In the genomic region with DNA sequence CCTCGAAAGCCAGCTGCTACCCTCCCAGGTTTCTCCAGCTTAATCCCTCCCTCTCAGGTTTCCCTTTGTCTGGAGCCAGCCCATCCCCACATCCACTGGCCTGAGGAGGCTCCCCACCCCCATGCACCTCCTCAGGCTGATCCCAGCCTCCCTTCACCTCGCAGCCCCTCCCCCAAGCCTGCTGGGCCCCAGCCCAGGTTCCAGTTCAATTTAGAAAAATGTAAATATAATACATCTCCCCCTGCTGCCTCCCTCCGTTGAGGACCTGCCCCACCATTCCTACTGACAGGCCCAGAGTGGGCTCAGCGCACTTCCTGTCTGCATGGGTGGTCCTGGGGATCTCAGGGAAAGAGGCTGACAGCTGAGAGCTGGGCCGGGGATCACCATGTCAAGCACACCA, we compare ENCODE assay signal across 24 cellular contexts.
DNase-seq lines count a peak whose midpoint lies in the region; ATAC-seq and TF ChIP-seq lines count a peak whose summit lies in the region.
"Had no signal": no experiment of that assay in that cellular context is flagged by ENCODE, and none has a peak within 500 bp of the region (broad histone marks: within the 10 kb centered on the region; RNA-seq: fewer than 3 reads in every experiment).

No MANE protein-coding gene starts in this region.

- peaks cover 4% of the 10 kb centered on the region for H3K9me1 ChIP-seq in IMR-90 (ENCODE audit: insufficient read depth, low read length)

- H2BK15ac ChIP-seq in IMR-90 (ENCODE audit: low read depth, low read length): 0 out of 3 replicates have a peak overlapping the region, but pooled peaks have one; percentile 21

- H2AK5ac ChIP-seq in IMR-90 (ENCODE audit: low read depth, low read length): 0 out of 2 replicates have a peak overlapping the region, but pooled peaks have one; percentile 18

- H3K4me3 ChIP-seq in IMR-90 (ENCODE audit: insufficient read depth, low read depth, low read length): no peak overlapping the region
- H3K4me3 ChIP-seq: gastroesophageal sphincter, left ventricle myocardium inferior, tibial artery had no signal

- no peak overlapping the region; the same call in 1 of the 2 replicates for H3K23ac ChIP-seq in IMR-90 (ENCODE audit: low read depth, low read length)

- no TSS peak for BruUV-seq in IMR-90 (replicated peaks; lab: Mats Ljungman, UMichigan)

- dilution Hi-C loops in IMR-90 (cut with HindIII; ENCODE audit: low sequenced_read_pairs, unreplicated experiment): no loop called here

- peak overlapping the region; percentile 65; the same call in 1 of the 2 replicates for H2BK20ac ChIP-seq in IMR-90 (ENCODE audit: low read depth, low read length)

- no CpG with 5 or more reads among the region's 5 CpGs for WGBS in IMR-90 (ENCODE audit: extremely low coverage in 2 of 2, insufficient read length in 1 of 2), 2 experiments

- DNase-seq in IMR-90 (no peak), WTC11 (ENCODE audit: low spot score) (peak; percentile 42), left kidney (ENCODE audit: low read depth, low spot score) (peak; percentile 95), type B pancreatic cell (ENCODE audit: extremely low spot score, unreplicated experiment) (no peak)
- no peak for DNase-seq in stimulated activated CD4-positive, alpha-beta T cell treated with anti-CD3 and anti-CD28 coated beads, Interleukin-1b, Interleukin-23, amount 100 ng/mL, for 48 hours
- DNase-seq: activated CD4-positive, alpha-beta T cell treated with anti-CD3 and anti-CD28 coated beads for 36 hours; activated effector memory CD4-positive, alpha-beta T cell treated with anti-CD3 and anti-CD28 coated beads, Interleukin-2, amount 50 U/mL, for 16 hours; activated T-cell treated with anti-CD3 and anti-CD28 coated beads, Interleukin-2, amount 50 U/mL, for 1 hour; anterior cingulate cortex; CD8-positive, alpha-beta memory T cell; DMS153; effector CD4-positive, alpha-beta T cell; left ventricle myocardium inferior; NCI-H1105; NCI-H187 treated with DMSO at 0.1 percent for 48 hours; NCI-H69; SHP77 treated with DMSO at 0.1 percent for 48 hours; stimulated activated CD4-positive, alpha-beta T cell treated with anti-CD3 and anti-CD28 coated beads, Interleukin-4, amount 100 ng/mL, for 4 hours had no signal

- TF ChIP-seq POLR2A in IMR-90 (IDR thresholded peaks at IDR 0.05; ENCODE audit: low read depth, low read length): no peak

- no peak overlapping the region for H3K27ac ChIP-seq in IMR-90 (ENCODE audit: insufficient read depth, low read length)
- H3K27ac ChIP-seq: gastroesophageal sphincter, tibial artery had no signal

- intact Hi-C loops in IMR-90 (cut with micrococcal nuclease): no loop called here

- H3K9me3 ChIP-seq in IMR-90 (ENCODE audit: control insufficient read depth, insufficient read depth, low read length): no peaks in the 10 kb centered on the region
- H3K9me3 ChIP-seq: gastroesophageal sphincter, left ventricle myocardium inferior, tibial artery had no signal

- TF ChIP-seq RAD21 in IMR-90 (IDR thresholded peaks at IDR 0.05; ENCODE audit: low read length): no peak

- peaks cover 20% of the 10 kb centered on the region for H3K4me1 ChIP-seq in IMR-90 (ENCODE audit: control insufficient read depth, insufficient read depth, low read length)

- no peaks in the 10 kb centered on the region for H3K79me1 ChIP-seq in IMR-90 (ENCODE audit: low read depth in 1 of 2, low read length in 2 of 2)

- POLR2A ChIA-PET in IMR-90 (lab: Charles Lee; ENCODE audit: unreplicated experiment) (no interaction called here), WTC11 (lab: Charles Lee) (interaction anchor here (0.6 kb wide), 1 partner anchor 25 kb away, joined by 3 read pairs; no protein-coding TSS in a partner anchor)

- peak overlapping the region; percentile 76 for H2BK5ac ChIP-seq in IMR-90 (ENCODE audit: low read depth, low read length, poor library complexity, severe bottlenecking)

- H3K4me3 Mint-ChIP-seq in WTC11 (no peak overlapping the region), type B pancreatic cell (peak overlapping the region; percentile 54)
- H3K4me3 Mint-ChIP-seq: activated CD4-positive, alpha-beta T cell treated with anti-CD3 and anti-CD28 coated beads for 36 hours; activated naive CD8-positive, alpha-beta T cell; CD8-positive, alpha-beta memory T cell had no signal

- H3K36me3 ChIP-seq in IMR-90 (ENCODE audit: control insufficient read depth, insufficient read depth, low read length): no peaks in the 10 kb centered on the region
- H3K36me3 ChIP-seq: gastroesophageal sphincter, left ventricle myocardium inferior, tibial artery had no signal

- H2AFZ ChIP-seq in IMR-90 (replicated peaks; ENCODE audit: low read length, poor library complexity): peak overlapping the region; percentile 67

- no peak overlapping the region for H3K56ac ChIP-seq in IMR-90 (ENCODE audit: extremely low read depth, insufficient read depth, low read length)

- H3K27ac Mint-ChIP-seq in WTC11: no peak overlapping the region
- H3K27ac Mint-ChIP-seq in type B pancreatic cell: peak overlapping the region; percentile 14
- H3K27ac Mint-ChIP-seq: activated CD4-positive, alpha-beta T cell treated with anti-CD3 and anti-CD28 coated beads for 36 hours; activated naive CD8-positive, alpha-beta T cell; CD8-positive, alpha-beta memory T cell; progenitor cell of endocrine pancreas had no signal

- peak overlapping the region; percentile 61; the same call in 1 of the 2 replicates for H3K18ac ChIP-seq in IMR-90 (ENCODE audit: low read depth, low read length)

- peaks cover under 1% of the 10 kb centered on the region for H3K27me3 ChIP-seq in IMR-90 (ENCODE audit: control insufficient read depth, insufficient read depth, low read length)
- H3K27me3 ChIP-seq: gastroesophageal sphincter, tibial artery had no signal

- CTCF ChIA-PET in IMR-90 (lab: Yijun Ruan, JAX) (no interaction called here), WTC11 (lab: Charles Lee) (interaction anchor here (0.8 to 2.0 kb wide), 3 partner anchors 32 to 76 kb away, joined by 3 to 8 read pairs (median 4); no protein-coding TSS in a partner anchor)

- peak overlapping the region; percentile 80 for H4K5ac ChIP-seq in IMR-90 (ENCODE audit: low read depth, low read length)

- H3K9me3 Mint-ChIP-seq in WTC11: peaks cover 11% of the 10 kb centered on the region
- H3K9me3 Mint-ChIP-seq in type B pancreatic cell: peaks cover 4% of the 10 kb centered on the region

- H3K27me3 Mint-ChIP-seq in WTC11 (ENCODE audit: low read depth) (no peaks in the 10 kb centered on the region; the same call in 1 of the 2 replicates), type B pancreatic cell (peaks cover 18% of the 10 kb centered on the region)
- H3K27me3 Mint-ChIP-seq: activated CD4-positive, alpha-beta T cell treated with anti-CD3 and anti-CD28 coated beads for 36 hours had no signal

- H3K4me1 Mint-ChIP-seq in WTC11 (peaks cover 43% of the 10 kb centered on the region), type B pancreatic cell (ENCODE audit: unreplicated experiment) (peaks cover 23% of the 10 kb centered on the region)
- H3K4me1 Mint-ChIP-seq: activated CD4-positive, alpha-beta T cell treated with anti-CD3 and anti-CD28 coated beads for 36 hours; CD8-positive, alpha-beta memory T cell had no signal

- peak overlapping the region; percentile 68 for H2BK120ac ChIP-seq in IMR-90 (ENCODE audit: low read depth, low read length)

- no peak overlapping the region for H3K9ac ChIP-seq in IMR-90 (ENCODE audit: low read depth, low read length)

- H4K91ac ChIP-seq in IMR-90 (ENCODE audit: insufficient read depth, low read depth, low read length): peak overlapping the region; percentile 87

- in situ Hi-C loops in IMR-90 (cut with MboI; ENCODE audit: low sequenced_read_pairs): no loop called here

- peak overlapping the region; percentile 11 to 25; a peak in 2 of 4 replicates for H4K8ac ChIP-seq in IMR-90 (ENCODE audit: low read depth in 2 of 2, low read length in 2 of 2)

- peak overlapping the region; percentile 65; the same call in 1 of the 2 replicates for H3K14ac ChIP-seq in IMR-90 (replicated peaks; ENCODE audit: low read depth, low read length)

- TF ChIP-seq CTCF in IMR-90 (conservative IDR thresholded peaks at IDR 0.05; ENCODE audit: low read depth, low read length): no peak
- TF ChIP-seq CTCF in WTC11 (IDR thresholded peaks at IDR 0.05): no peak
- TF ChIP-seq CTCF in type B pancreatic cell (conservative IDR thresholded peaks at IDR 0.05): no peak

- no peaks in the 10 kb centered on the region for H4K20me1 ChIP-seq in IMR-90 (ENCODE audit: insufficient read depth, low read length)

- H3K36me3 Mint-ChIP-seq in WTC11: no peaks in the 10 kb centered on the region
- peaks cover 12% of the 10 kb centered on the region for H3K36me3 Mint-ChIP-seq in type B pancreatic cell
- H3K36me3 Mint-ChIP-seq: activated naive CD8-positive, alpha-beta T cell; CD8-positive, alpha-beta memory T cell had no signal

- 0 out of 2 replicates have a peak overlapping the region, but pooled peaks have one; percentile 32 for H3K4ac ChIP-seq in IMR-90 (ENCODE audit: low read depth, low read length)

- peak overlapping the region; percentile 30 for H2AK9ac ChIP-seq in IMR-90 (replicated peaks; ENCODE audit: low read depth, low read length, poor library complexity)

- ATAC-seq in IMR-90 (ENCODE audit: low read depth) (no peak), WTC11 (peak; percentile 94), GM19324 (IDR thresholded peaks at IDR 0.05; ENCODE audit: low FRiP score, unreplicated experiment) (no peak), HG02973 (IDR thresholded peaks at IDR 0.05; ENCODE audit: unreplicated experiment) (no peak)
- ATAC-seq: activated CD4-positive, alpha-beta T cell treated with anti-CD3 and anti-CD28 coated beads for 36 hours had no signal

- no peak overlapping the region for H3K4me2 ChIP-seq in IMR-90 (ENCODE audit: low read depth, low read length)

TF ChIP-seq in IMR-90, 13 proteins besides CTCF, POLR2A, EP300 and RAD21 (continues in another document):
- TF ChIP-seq, protein P1, sequence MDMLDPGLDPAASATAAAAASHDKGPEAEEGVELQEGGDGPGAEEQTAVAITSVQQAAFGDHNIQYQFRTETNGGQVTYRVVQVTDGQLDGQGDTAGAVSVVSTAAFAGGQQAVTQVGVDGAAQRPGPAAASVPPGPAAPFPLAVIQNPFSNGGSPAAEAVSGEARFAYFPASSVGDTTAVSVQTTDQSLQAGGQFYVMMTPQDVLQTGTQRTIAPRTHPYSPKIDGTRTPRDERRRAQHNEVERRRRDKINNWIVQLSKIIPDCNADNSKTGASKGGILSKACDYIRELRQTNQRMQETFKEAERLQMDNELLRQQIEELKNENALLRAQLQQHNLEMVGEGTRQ (IDR thresholded peaks at IDR 0.05; ENCODE audit: low read depth, low read length): no peak

Comparison
In these comparisons a context has a peak if more than half of its experiments do, and no peak if none do; other contexts are left out.
1. DNase-seq: peak in WTC11 (single experiment) and left kidney (single experiment); none in IMR-90 (single experiment), type B pancreatic cell (single experiment) and stimulated activated CD4-positive, alpha-beta T cell treated with anti-CD3 and anti-CD28 coated beads, Interleukin-1b, Interleukin-23, amount 100 ng/mL, for 48 hours (single experiment).